Comparison of ENCODE assay signal across 1 cellular context in genomic region chr5:173922527-173922926, GRCh38.
TF ChIP-seq lines count a peak whose summit lies in the region.

No MANE protein-coding gene starts in this region.

TF ChIP-seq in IMR-90, 13 proteins besides CTCF, POLR2A, EP300 and RAD21 (continued from another document):
- TF ChIP-seq, protein P1, sequence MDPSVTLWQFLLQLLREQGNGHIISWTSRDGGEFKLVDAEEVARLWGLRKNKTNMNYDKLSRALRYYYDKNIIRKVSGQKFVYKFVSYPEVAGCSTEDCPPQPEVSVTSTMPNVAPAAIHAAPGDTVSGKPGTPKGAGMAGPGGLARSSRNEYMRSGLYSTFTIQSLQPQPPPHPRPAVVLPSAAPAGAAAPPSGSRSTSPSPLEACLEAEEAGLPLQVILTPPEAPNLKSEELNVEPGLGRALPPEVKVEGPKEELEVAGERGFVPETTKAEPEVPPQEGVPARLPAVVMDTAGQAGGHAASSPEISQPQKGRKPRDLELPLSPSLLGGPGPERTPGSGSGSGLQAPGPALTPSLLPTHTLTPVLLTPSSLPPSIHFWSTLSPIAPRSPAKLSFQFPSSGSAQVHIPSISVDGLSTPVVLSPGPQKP (IDR thresholded peaks at IDR 0.05; ENCODE audit: borderline replicate concordance, low read depth, low read length), result no peak
- TF ChIP-seq, protein P2, sequence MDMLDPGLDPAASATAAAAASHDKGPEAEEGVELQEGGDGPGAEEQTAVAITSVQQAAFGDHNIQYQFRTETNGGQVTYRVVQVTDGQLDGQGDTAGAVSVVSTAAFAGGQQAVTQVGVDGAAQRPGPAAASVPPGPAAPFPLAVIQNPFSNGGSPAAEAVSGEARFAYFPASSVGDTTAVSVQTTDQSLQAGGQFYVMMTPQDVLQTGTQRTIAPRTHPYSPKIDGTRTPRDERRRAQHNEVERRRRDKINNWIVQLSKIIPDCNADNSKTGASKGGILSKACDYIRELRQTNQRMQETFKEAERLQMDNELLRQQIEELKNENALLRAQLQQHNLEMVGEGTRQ (IDR thresholded peaks at IDR 0.05; ENCODE audit: low read depth, low read length), result no peak
- TF ChIP-seq RFX5 (IDR thresholded peaks at IDR 0.05; ENCODE audit: low read depth, low read length), result no peak
TF ChIP-seq in IMR-90: peak in this region for 0.
